In the genomic region with DNA sequence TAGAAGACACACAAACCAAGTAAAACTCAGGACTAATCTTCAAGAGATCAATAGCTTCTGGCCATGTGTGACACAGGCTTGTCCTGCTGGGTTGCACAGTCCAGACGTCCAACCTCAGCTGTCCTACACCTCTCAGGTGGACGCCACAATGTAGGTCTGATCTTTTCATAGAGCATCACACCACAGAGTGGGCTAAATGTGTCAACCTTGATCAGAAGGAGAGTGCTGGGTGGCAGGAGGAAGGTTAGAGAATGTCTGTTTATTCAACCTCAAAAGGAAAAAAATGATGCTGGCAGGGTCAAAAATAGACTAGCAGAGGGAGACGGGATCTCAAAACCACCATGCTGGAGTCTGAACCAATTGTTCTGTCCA, we compare ENCODE assay signal across 1 cellular context.
TF ChIP-seq lines count a peak whose summit lies in the region.

No MANE protein-coding gene starts in this region.

TF ChIP-seq in IMR-90, 13 proteins besides CTCF, POLR2A, EP300 and RAD21 (continued from another document):
- TF ChIP-seq, protein P1, sequence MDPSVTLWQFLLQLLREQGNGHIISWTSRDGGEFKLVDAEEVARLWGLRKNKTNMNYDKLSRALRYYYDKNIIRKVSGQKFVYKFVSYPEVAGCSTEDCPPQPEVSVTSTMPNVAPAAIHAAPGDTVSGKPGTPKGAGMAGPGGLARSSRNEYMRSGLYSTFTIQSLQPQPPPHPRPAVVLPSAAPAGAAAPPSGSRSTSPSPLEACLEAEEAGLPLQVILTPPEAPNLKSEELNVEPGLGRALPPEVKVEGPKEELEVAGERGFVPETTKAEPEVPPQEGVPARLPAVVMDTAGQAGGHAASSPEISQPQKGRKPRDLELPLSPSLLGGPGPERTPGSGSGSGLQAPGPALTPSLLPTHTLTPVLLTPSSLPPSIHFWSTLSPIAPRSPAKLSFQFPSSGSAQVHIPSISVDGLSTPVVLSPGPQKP (IDR thresholded peaks at IDR 0.05; ENCODE audit: borderline replicate concordance, low read depth, low read length), result no peak
- TF ChIP-seq MAZ (IDR thresholded peaks at IDR 0.05; ENCODE audit: borderline replicate concordance, low read depth, low read length) (no peak), MXI1 (IDR thresholded peaks at IDR 0.05; ENCODE audit: borderline replicate concordance, low read depth, low read length) (no peak)
- TF ChIP-seq, protein P2, sequence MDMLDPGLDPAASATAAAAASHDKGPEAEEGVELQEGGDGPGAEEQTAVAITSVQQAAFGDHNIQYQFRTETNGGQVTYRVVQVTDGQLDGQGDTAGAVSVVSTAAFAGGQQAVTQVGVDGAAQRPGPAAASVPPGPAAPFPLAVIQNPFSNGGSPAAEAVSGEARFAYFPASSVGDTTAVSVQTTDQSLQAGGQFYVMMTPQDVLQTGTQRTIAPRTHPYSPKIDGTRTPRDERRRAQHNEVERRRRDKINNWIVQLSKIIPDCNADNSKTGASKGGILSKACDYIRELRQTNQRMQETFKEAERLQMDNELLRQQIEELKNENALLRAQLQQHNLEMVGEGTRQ (IDR thresholded peaks at IDR 0.05; ENCODE audit: low read depth, low read length), result no peak
TF ChIP-seq in IMR-90: peak in this region for 0.
